In genomic region chr19:51402117-51402516, GRCh38 we compare ENCODE assay signal across 1 cellular context.
TF ChIP-seq lines count a peak whose summit lies in the region.

No MANE protein-coding gene starts in this region.

TF ChIP-seq in GM12878, 131 proteins besides CTCF, POLR2A, EP300 and RAD21:
- TF ChIP-seq CHD4 (IDR thresholded peaks at IDR 0.05), result no peak
- no peak for TF ChIP-seq BRCA1 (IDR thresholded peaks at IDR 0.05; ENCODE audit: low read depth, low read length)
- TF ChIP-seq NFYA (IDR thresholded peaks at IDR 0.05; ENCODE audit: borderline replicate concordance, low read depth, low read length), result no peak
- no peak for TF ChIP-seq SUPT20H (IDR thresholded peaks at IDR 0.05; ENCODE audit: borderline replicate concordance, control insufficient read depth, low read depth, low read length)
- no peak for TF ChIP-seq MXI1 (IDR thresholded peaks at IDR 0.05; ENCODE audit: low read depth, low read length)
- no peak for TF ChIP-seq CBX3 (IDR thresholded peaks at IDR 0.05; ENCODE audit: borderline replicate concordance, low read depth)
- TF ChIP-seq CBX5 (IDR thresholded peaks at IDR 0.05; ENCODE audit: low read depth), result peak; percentile 55; the same call in 1 of the 2 replicates
TF ChIP-seq in GM12878: peak in this region for 1.
